Comparison of ENCODE assay signal across 7 cellular contexts in genomic region chr4:64713256-64713840, GRCh38.
DNase-seq lines count a peak whose midpoint lies in the region; ATAC-seq, FAIRE-seq and TF ChIP-seq lines count a peak whose summit lies in the region.

No MANE protein-coding gene starts in this region.

- no peaks in the 10 kb centered on the region for H3K9me3 Mint-ChIP-seq in osteocyte (ENCODE audit: unreplicated experiment)
- H3K9me3 Mint-ChIP-seq in activated naive CD8-positive, alpha-beta T cell treated with anti-CD3 and anti-CD28 coated beads, Interleukin-2, amount 50 U/mL, for 24 hours = peaks cover 2% of the 10 kb centered on the region

- FAIRE-seq in bronchial epithelial cell (lab: Jason Lieb, UNC) = no peak

- no peak overlapping the region for H3K4me3 ChIP-seq in bronchial epithelial cell (ENCODE audit: low read depth, low read length)

- TF ChIP-seq CTCF in GM12873 (IDR thresholded peaks at IDR 0.05; ENCODE audit: insufficient read depth, low read depth, low read length, missing control alignments) = peak; percentile 52
- peak; percentile 26 for TF ChIP-seq CTCF in bronchial epithelial cell (IDR thresholded peaks at IDR 0.05; ENCODE audit: insufficient read depth, low read length, severe bottlenecking)
- TF ChIP-seq CTCF in osteocyte (IDR thresholded peaks at IDR 0.05) = peak; percentile 60

- no peaks in the 10 kb centered on the region for H3K4me1 Mint-ChIP-seq in osteocyte (ENCODE audit: unreplicated experiment)
- no peaks in the 10 kb centered on the region for H3K4me1 Mint-ChIP-seq in activated naive CD8-positive, alpha-beta T cell treated with anti-CD3 and anti-CD28 coated beads, Interleukin-2, amount 50 U/mL, for 24 hours

- DNase-seq in H4 (ENCODE audit: low spot score) = peak; percentile 48
- peak in 2 of 3 experiments; percentile 30 to 68 for DNase-seq in NCI-H1417 (lab: John Stamatoyannopoulos, UW)
- peak; percentile 50 for DNase-seq in bronchial epithelial cell (ENCODE audit: low read depth)
- DNase-seq in osteocyte (ENCODE audit: extremely low spot score, unreplicated experiment) = no peak
- no peak for DNase-seq in activated CD4-positive, alpha-beta T cell treated with anti-CD3 and anti-CD28 coated beads, Interleukin-2, amount 50 U/mL, for 48 hours
- no peak for DNase-seq in activated naive CD8-positive, alpha-beta T cell treated with anti-CD3 and anti-CD28 coated beads, Interleukin-2, amount 50 U/mL, for 24 hours

- H3K27me3 ChIP-seq in bronchial epithelial cell (ENCODE audit: control insufficient read depth, insufficient read depth, low read length) = no peaks in the 10 kb centered on the region

- no peaks in the 10 kb centered on the region for H3K36me3 ChIP-seq in bronchial epithelial cell (ENCODE audit: control insufficient read depth, insufficient read depth, low read length)

- no peak for ATAC-seq in activated naive CD8-positive, alpha-beta T cell treated with anti-CD3 and anti-CD28 coated beads, Interleukin-2, amount 50 U/mL, for 24 hours

- peaks cover 31% of the 10 kb centered on the region for H3K27me3 Mint-ChIP-seq in osteocyte (ENCODE audit: unreplicated experiment)
- no peaks in the 10 kb centered on the region for H3K27me3 Mint-ChIP-seq in activated naive CD8-positive, alpha-beta T cell treated with anti-CD3 and anti-CD28 coated beads, Interleukin-2, amount 50 U/mL, for 24 hours

- no peak overlapping the region for H3K4me3 Mint-ChIP-seq in osteocyte (ENCODE audit: unreplicated experiment)
- no peak overlapping the region for H3K4me3 Mint-ChIP-seq in activated naive CD8-positive, alpha-beta T cell treated with anti-CD3 and anti-CD28 coated beads, Interleukin-2, amount 50 U/mL, for 24 hours

- H3K36me3 Mint-ChIP-seq in osteocyte (ENCODE audit: unreplicated experiment) = no peaks in the 10 kb centered on the region
- no peaks in the 10 kb centered on the region for H3K36me3 Mint-ChIP-seq in activated naive CD8-positive, alpha-beta T cell treated with anti-CD3 and anti-CD28 coated beads, Interleukin-2, amount 50 U/mL, for 24 hours (ENCODE audit: low read depth)

- no peak overlapping the region for H3K27ac Mint-ChIP-seq in osteocyte (ENCODE audit: unreplicated experiment)
- no peak overlapping the region for H3K27ac Mint-ChIP-seq in activated naive CD8-positive, alpha-beta T cell treated with anti-CD3 and anti-CD28 coated beads, Interleukin-2, amount 50 U/mL, for 24 hours

Comparison
In these comparisons a context has a peak if more than half of its experiments do, and no peak if none do; other contexts are left out.
1. DNase-seq: peak in H4 (single experiment), NCI-H1417 (2 of 3) and bronchial epithelial cell (single experiment); none in osteocyte (single experiment), activated CD4-positive, alpha-beta T cell treated with anti-CD3 and anti-CD28 coated beads, Interleukin-2, amount 50 U/mL, for 48 hours (0 of 2) and activated naive CD8-positive, alpha-beta T cell treated with anti-CD3 and anti-CD28 coated beads, Interleukin-2, amount 50 U/mL, for 24 hours (single experiment).
2. Peak in every context shown above with its lines, with median percentiles within 50 percentile points of each other: CTCF ChIP-seq.